8 cellular contexts compared by ENCODE assay signal in genomic region chr9:133792721-133793470, GRCh38. TPM values are rescaled to one million over a fixed set of nuclear protein-coding genes. Genes with fewer than 3 reads are reported as not detected.
DNase-seq lines count a peak whose midpoint lies in the region; ATAC-seq and TF ChIP-seq lines count a peak whose summit lies in the region.

No MANE protein-coding gene starts in this region.

- no peaks in the 10 kb centered on the region for H3K9me2 ChIP-seq in SU-DHL-6 (replicated peaks; ENCODE audit: insufficient read depth, low read length)

- H3K9me3 ChIP-seq in SU-DHL-6 (ENCODE audit: insufficient read depth, low read length) (no peaks in the 10 kb centered on the region), left ventricle myocardium inferior (replicated peaks) (no peaks in the 10 kb centered on the region)

- no peaks in the 10 kb centered on the region for H4K20me1 ChIP-seq in SU-DHL-6 (ENCODE audit: low read depth, low read length)

- no peaks in the 10 kb centered on the region for H3K36me3 ChIP-seq in SU-DHL-6 (ENCODE audit: low read length)
- H3K36me3 ChIP-seq in left ventricle myocardium inferior, result no peaks in the 10 kb centered on the region

- H3K4me1 ChIP-seq in left ventricle myocardium inferior, result peaks cover 35% of the 10 kb centered on the region

- no peak overlapping the region for H3K27ac ChIP-seq in SU-DHL-6 (ENCODE audit: low read depth, low read length)
- no peak overlapping the region for H3K27ac ChIP-seq in left ventricle myocardium inferior (replicated peaks)

- H3K27me3 ChIP-seq in SU-DHL-6 (ENCODE audit: low read length) (no peaks in the 10 kb centered on the region), left ventricle myocardium inferior (ENCODE audit: low read depth) (no peaks in the 10 kb centered on the region)

- DNase-seq in A172 (ENCODE audit: low spot score) (peak; percentile 78), amniotic stem cell (lab: John Stamatoyannopoulos, UW) (peak; percentile 81), left ventricle myocardium inferior (peak; percentile 79), renal cortical epithelial cell (ENCODE audit: low read depth) (peak; percentile 40)

- H3K4me3 ChIP-seq in SU-DHL-6 (ENCODE audit: insufficient read depth, low read length, poor library complexity, severe bottlenecking), result no peak overlapping the region
- peak overlapping the region; percentile 21 for H3K4me3 ChIP-seq in left ventricle myocardium inferior

- no peak overlapping the region for H2AFZ ChIP-seq in SU-DHL-6 (ENCODE audit: low read depth, low read length, severe bottlenecking)

- intact Hi-C loops in left ventricle myocardium inferior (cut with micrococcal nuclease), result loop anchor here (5.0 kb wide), 1 partner anchor 199 kb away; the partner anchor contains the start of gene VAV2

- TF ChIP-seq CTCF in GM12872 (IDR thresholded peaks at IDR 0.05; ENCODE audit: insufficient read depth, low read depth, low read length) (peak; percentile 92), SU-DHL-6 (IDR thresholded peaks at IDR 0.05; ENCODE audit: insufficient read depth, low read length, poor library complexity, severe bottlenecking) (peak; percentile 67), left ventricle myocardium inferior (IDR thresholded peaks at IDR 0.05; ENCODE audit: borderline replicate concordance) (peak; percentile 99)

- peak; percentile 59 for ATAC-seq in HG03342 (IDR thresholded peaks at IDR 0.05; ENCODE audit: unreplicated experiment)
- ATAC-seq in HG02973 (IDR thresholded peaks at IDR 0.05; ENCODE audit: unreplicated experiment), result no peak

- no peaks in the 10 kb centered on the region for H3F3A ChIP-seq in SU-DHL-6 (ENCODE audit: insufficient read depth)

- H3K79me2 ChIP-seq in SU-DHL-6 (ENCODE audit: insufficient read depth, low read length), result no peaks in the 10 kb centered on the region

- H3K9ac ChIP-seq in SU-DHL-6 (ENCODE audit: low read length), result no peak overlapping the region

- H3K4me2 ChIP-seq in SU-DHL-6 (ENCODE audit: low read depth, low read length, poor library complexity, severe bottlenecking), result no peak overlapping the region

RNA-seq across cellular contexts. Expression of gene SARDH, which starts 54.7 kb away (rescaled TPM):
- 30.5 and 31.0 TPM in 2 replicates for total RNA-seq in A172 (2014; rRNA removed; shearing (Covaris generic))
- total RNA-seq in left ventricle myocardium inferior (0.63 TPM), renal cortical epithelial cell (2.1 and 5.4 TPM in 2 replicates)
